8 cellular contexts compared by ENCODE assay signal in genomic region chr12:56042430-56043203, GRCh38. TPM values are rescaled to one million over a fixed set of nuclear protein-coding genes. Genes with fewer than 3 reads are reported as not detected.
A peak's percentile ranks its signal among the peaks of the same experiment; 100 is the strongest.
DNase-seq lines count a peak whose midpoint lies in the region; ATAC-seq and TF ChIP-seq lines count a peak whose summit lies in the region.

No MANE protein-coding gene starts in this region.

- CTCF ChIA-PET in A673 (lab: Charles Lee), result no interaction called here

- no peak for ATAC-seq in GM18861 (IDR thresholded peaks at IDR 0.05; ENCODE audit: unreplicated experiment)

- H3K4me3 ChIP-seq in A673 (ENCODE audit: low read depth, low read length, poor library complexity, severe bottlenecking) (peak overlapping the region; percentile 73), mucosa of stomach (ENCODE audit: low read length) (peak overlapping the region; percentile 68)
- H3K4me3 ChIP-seq in Jurkat, Clone E6-1 (ENCODE audit: low read length), result peak overlapping the region; percentile 78

- TF ChIP-seq CTCF in A673 (conservative IDR thresholded peaks at IDR 0.05; ENCODE audit: low read depth, low read length), result no peak

- peak overlapping the region; percentile 87 for H3K9ac ChIP-seq in mucosa of stomach (ENCODE audit: low read length)

- H3K36me3 ChIP-seq in A673 (ENCODE audit: insufficient read depth, low read length, poor library complexity, severe bottlenecking), result peaks cover 39% of the 10 kb centered on the region
- peaks cover 16% of the 10 kb centered on the region for H3K36me3 ChIP-seq in mucosa of stomach (ENCODE audit: control insufficient read depth, insufficient read depth, low read length)

- no peaks in the 10 kb centered on the region for H3K27me3 ChIP-seq in A673 (replicated peaks; ENCODE audit: insufficient read depth, low read depth, low read length, poor library complexity)
- H3K27me3 ChIP-seq in mucosa of stomach (ENCODE audit: control insufficient read depth, insufficient read depth, low read length), result no peaks in the 10 kb centered on the region

- H3K4me1 ChIP-seq in A673 (ENCODE audit: insufficient read depth, low read length, poor library complexity, severe bottlenecking) (peaks cover 34% of the 10 kb centered on the region), mucosa of stomach (ENCODE audit: control insufficient read depth, insufficient read depth, low read length) (peaks cover 11% of the 10 kb centered on the region)

- intact Hi-C loops in A673 (cut with micrococcal nuclease; ENCODE audit: unreplicated experiment), result loop anchor here (5.0 to 10.0 kb wide), 3 partner anchors 45 to 225 kb away; partner anchors contain the start of genes ORMDL2, SARNP, SMARCC2 and SUOX

- no peaks in the 10 kb centered on the region for H3K9me3 ChIP-seq in A673 (ENCODE audit: low read depth, low read length, poor library complexity, severe bottlenecking)
- H3K9me3 ChIP-seq in mucosa of stomach (ENCODE audit: control insufficient read depth, low read length), result no peaks in the 10 kb centered on the region

- POLR2A ChIA-PET in A673 (lab: Charles Lee; ENCODE audit: low non-redundant PET), result interaction anchor here (0.6 kb wide), 1 partner anchor 29 kb away, joined by 3 read pairs; no protein-coding TSS in a partner anchor

- no peak for DNase-seq in A673 (ENCODE audit: low spot score)
- DNase-seq in Jurkat, Clone E6-1 (ENCODE audit: low read depth, low spot score), result no peak
- peak in 2 of 61 donors; percentile 19 to 26 for DNase-seq in caudate nucleus (lab: John Stamatoyannopoulos, UW)
- no peak for DNase-seq in A172 (ENCODE audit: low spot score)
- no peak for DNase-seq in stimulated activated CD4-positive, alpha-beta T cell treated with anti-CD3 and anti-CD28 coated beads, Interleukin-15, amount 100 ng/mL, for 24 hours
- DNase-seq in NCI-H82 treated with DMSO at 0.1 percent for 48 hours (lab: John Stamatoyannopoulos, UW; ENCODE audit: unreplicated experiment), result no peak

- TSS peak; percentile 85 for BruUV-seq in A673 (replicated peaks; lab: Mats Ljungman, UMichigan)

- H3K27ac ChIP-seq in A673 (ENCODE audit: low read depth, low read length, poor library complexity, severe bottlenecking), result peak overlapping the region; percentile 97
- H3K27ac ChIP-seq in caudate nucleus (ENCODE audit: low read depth, low read length), result peak overlapping the region; percentile 98

RNA-seq across cellular contexts. Expression of gene RPS26, which starts 0.9 kb away (rescaled TPM):
- 51.9 and 69.9 TPM in 2 replicates for total RNA-seq in A673 (2021)
- 1,276 TPM for polyA plus RNA-seq in Jurkat, Clone E6-1 (2012; ENCODE audit: insufficient read depth, insufficient read length)
- total RNA-seq in A172 (2014; rRNA removed; shearing (Covaris generic)), result 358 and 1,165 TPM in 2 replicates

RNA-seq across cellular contexts. Expression of gene IKZF4, which starts 21.8 kb away (rescaled TPM):
- 8.8 and 9.5 TPM in 2 replicates for total RNA-seq in A673 (2021)
- polyA plus RNA-seq in Jurkat, Clone E6-1 (2012; ENCODE audit: insufficient read depth, insufficient read length), result not detected
- 1.4 and 2.4 TPM in 2 replicates for total RNA-seq in A172 (2014; rRNA removed; shearing (Covaris generic))

RNA-seq across cellular contexts. Expression of gene ERBB3, which starts 37.3 kb away (rescaled TPM):
- total RNA-seq in A673 (2021), result 0.70 and 2.0 TPM in 2 replicates
- polyA plus RNA-seq in Jurkat, Clone E6-1 (2012; ENCODE audit: insufficient read depth, insufficient read length), result 1.6 TPM
- total RNA-seq in A172 (2014; rRNA removed; shearing (Covaris generic)), result 0.64 and 2.4 TPM in 2 replicates

RNA-seq across cellular contexts. Expression of gene SUOX, which starts 45.5 kb away (rescaled TPM):
- 2.2 and 5.0 TPM in 2 replicates for total RNA-seq in A673 (2021)
- 1.0 TPM for polyA plus RNA-seq in Jurkat, Clone E6-1 (2012; ENCODE audit: insufficient read depth, insufficient read length)
- 8.9 and 14.4 TPM in 2 replicates for total RNA-seq in A172 (2014; rRNA removed; shearing (Covaris generic))
